In genomic region chr3:66039590-66039887, GRCh38 we compare ENCODE assay signal across 7 cellular contexts. TPM values are rescaled to one million over a fixed set of nuclear protein-coding genes. Genes with fewer than 3 reads are reported as not detected.
DNase-seq lines count a peak whose midpoint lies in the region; ATAC-seq and TF ChIP-seq lines count a peak whose summit lies in the region.

No MANE protein-coding gene starts in this region.

- peaks cover 60% of the 10 kb centered on the region for H3K27me3 Mint-ChIP-seq in activated naive CD8-positive, alpha-beta T cell treated with anti-CD3 and anti-CD28 coated beads, Interleukin-2, amount 10 ng/mL, durations not matched to agents 7 days and 5 days

- H3K9me3 ChIP-seq in HUES48 (ENCODE audit: control insufficient read depth, insufficient read depth, low read length) (no peaks in the 10 kb centered on the region), right cardiac atrium (ENCODE audit: control insufficient read depth, low read length) (no peaks in the 10 kb centered on the region), sigmoid colon (no peaks in the 10 kb centered on the region)

- no peak for TF ChIP-seq CTCF in sigmoid colon (IDR thresholded peaks at IDR 0.05)

- H3K27me3 ChIP-seq in HUES48 (ENCODE audit: control insufficient read depth, insufficient read depth, low read length) (no peaks in the 10 kb centered on the region), right cardiac atrium (ENCODE audit: control insufficient read depth, insufficient read depth) (no peaks in the 10 kb centered on the region), sigmoid colon (no peaks in the 10 kb centered on the region)

- H3K9ac ChIP-seq in HUES48 (ENCODE audit: low read depth, low read length), result peak overlapping the region; percentile 67; the same call in 1 of the 2 replicates

- intact Hi-C loops in right cardiac atrium (cut with DNase I) (loop anchor here in 3 of 4 donors (5.0 to 10.0 kb wide), 8 partner anchors 75 to 255 kb away; no protein-coding TSS in a partner anchor), sigmoid colon (cut with DNase I) (loop anchor here (5.0 to 10.0 kb wide), 6 partner anchors 87 to 463 kb away; partner anchors contain the start of genes LRIG1 and SLC25A26)

- TF ChIP-seq EP300 in sigmoid colon (IDR thresholded peaks at IDR 0.05), result no peak

- peak overlapping the region; percentile 88 for H3K27ac ChIP-seq in HUES48 (ENCODE audit: low read depth, low read length)
- peak overlapping the region; percentile 82 for H3K27ac ChIP-seq in right cardiac atrium (ENCODE audit: low read length)
- H3K27ac ChIP-seq in sigmoid colon, result peak overlapping the region; percentile 87 to 96 (median 92)

- peaks cover 4% of the 10 kb centered on the region for H3K4me1 Mint-ChIP-seq in activated naive CD8-positive, alpha-beta T cell treated with anti-CD3 and anti-CD28 coated beads, Interleukin-2, amount 10 ng/mL, durations not matched to agents 7 days and 5 days

- H3K4me1 ChIP-seq in HUES48 (ENCODE audit: control insufficient read depth, insufficient read depth, low read length), result peaks cover 27% of the 10 kb centered on the region
- H3K4me1 ChIP-seq in right cardiac atrium (ENCODE audit: control insufficient read depth, insufficient read depth, low read length), result peaks cover 4% of the 10 kb centered on the region
- H3K4me1 ChIP-seq in sigmoid colon, result peaks cover 0 to 33% (median 24%) of the 10 kb centered on the region in 4 donors

- peaks cover 1% of the 10 kb centered on the region for H3K9me3 Mint-ChIP-seq in activated naive CD8-positive, alpha-beta T cell treated with anti-CD3 and anti-CD28 coated beads, Interleukin-2, amount 10 ng/mL, durations not matched to agents 7 days and 5 days

- under 1% methylated on average over 20 of the region's 20 CpGs for WGBS in right cardiac atrium
- WGBS in sigmoid colon, 2 donors, result 1 to 2% methylated on average over 20 of the region's 20 CpGs

- H3K36me3 ChIP-seq in HUES48 (ENCODE audit: control insufficient read depth, insufficient read depth, low read length) (no peaks in the 10 kb centered on the region), sigmoid colon (no peaks in the 10 kb centered on the region)

- no peak for TF ChIP-seq POLR2A in sigmoid colon (IDR thresholded peaks at IDR 0.05)

- H3K4me3 ChIP-seq in HUES48 (ENCODE audit: low read depth, low read length) (peak overlapping the region; percentile 88), right cardiac atrium (ENCODE audit: low read length) (peak overlapping the region; percentile 79), sigmoid colon (peak overlapping the region; percentile 62 to 83 (median 74))

- ATAC-seq in activated naive CD8-positive, alpha-beta T cell treated with anti-CD3 and anti-CD28 coated beads, Interleukin-2, amount 10 ng/mL, durations not matched to agents 7 days and 5 days (ENCODE audit: low read depth), result no peak
- ATAC-seq in right cardiac atrium, result peak; percentile 48 to 64

- peak overlapping the region; percentile 37 for H3K4me3 Mint-ChIP-seq in activated naive CD8-positive, alpha-beta T cell treated with anti-CD3 and anti-CD28 coated beads, Interleukin-2, amount 10 ng/mL, durations not matched to agents 7 days and 5 days

- H3K36me3 Mint-ChIP-seq in activated naive CD8-positive, alpha-beta T cell treated with anti-CD3 and anti-CD28 coated beads, Interleukin-2, amount 10 ng/mL, durations not matched to agents 7 days and 5 days, result peaks cover 2% of the 10 kb centered on the region

- DNase-seq in activated naive CD8-positive, alpha-beta T cell treated with anti-CD3 and anti-CD28 coated beads, Interleukin-2, amount 10 ng/mL, durations not matched to agents 7 days and 5 days, result no peak
- peak; percentile 75 to 88 (median 85) for DNase-seq in right cardiac atrium
- peak; percentile 69 for DNase-seq in sigmoid colon
- no peak for DNase-seq in NCI-H187 treated with DMSO at 0.1 percent for 48 hours (lab: John Stamatoyannopoulos, UW)
- DNase-seq in NCI-H1092 (lab: John Stamatoyannopoulos, UW), result no peak
- no peak for DNase-seq in T1000 (lab: John Stamatoyannopoulos, UW)

- POLR2A ChIA-PET in activated naive CD8-positive, alpha-beta T cell treated with anti-CD3 and anti-CD28 coated beads, Interleukin-2, amount 10 ng/mL, durations not matched to agents 7 days and 5 days (lab: Charles Lee), result no interaction called here

- no peak overlapping the region for H3K27ac Mint-ChIP-seq in activated naive CD8-positive, alpha-beta T cell treated with anti-CD3 and anti-CD28 coated beads, Interleukin-2, amount 10 ng/mL, durations not matched to agents 7 days and 5 days

RNA-seq across cellular contexts. Expression of gene MAGI1, which starts 0.8 kb away (rescaled TPM):
- total RNA-seq in activated naive CD8-positive, alpha-beta T cell treated with anti-CD3 and anti-CD28 coated beads, Interleukin-2, amount 10 ng/mL, durations not matched to agents 7 days and 5 days, result not detected
- total RNA-seq in right cardiac atrium, result 10 to 100 TPM; 32.7 to 38.3 (median 34.4) TPM
- 15.8 TPM for polyA plus RNA-seq in right cardiac atrium
- total RNA-seq in sigmoid colon, result 10 to 100 TPM; 29.8 to 54.0 (median 44.8) TPM
- polyA plus RNA-seq in sigmoid colon, result 10 to 100 TPM; 10.2 to 12.7 (median 12.4) TPM

Comparison
In these comparisons a context has a peak if more than half of its experiments do, and no peak if none do; other contexts are left out.
1. DNase-seq: peak in right cardiac atrium (3 of 3) and sigmoid colon (single experiment); none in activated naive CD8-positive, alpha-beta T cell treated with anti-CD3 and anti-CD28 coated beads, Interleukin-2, amount 10 ng/mL, durations not matched to agents 7 days and 5 days (single experiment), NCI-H187 treated with DMSO at 0.1 percent for 48 hours (single experiment), NCI-H1092 (single experiment) and T1000 (single experiment).
2. RNA of gene MAGI1, which starts 0.8 kb away (total RNA-seq): 29.8 to 54.0 TPM in sigmoid colon and 32.7 to 38.3 TPM in right cardiac atrium; not detected in activated naive CD8-positive, alpha-beta T cell treated with anti-CD3 and anti-CD28 coated beads, Interleukin-2, amount 10 ng/mL, durations not matched to agents 7 days and 5 days; every median in the first group is over 10 times any median in the second.
3. Peak in every context shown above with its lines, with median percentiles within 50 percentile points of each other: H3K27ac ChIP-seq and H3K4me3 ChIP-seq.